Comparison of ENCODE assay signal across 8 cellular contexts in genomic region chr17:78341559-78342437, GRCh38. TPM values are rescaled to one million over a fixed set of nuclear protein-coding genes. Genes with fewer than 3 reads are reported as not detected.
DNase-seq lines count a peak whose midpoint lies in the region; ATAC-seq, FAIRE-seq and TF ChIP-seq lines count a peak whose summit lies in the region.

No MANE protein-coding gene starts in this region.

- H3K4me1 ChIP-seq in A549, result peaks cover 74% of the 10 kb centered on the region

- peak in 1 of 2 experiments; percentile 10; a peak in 1 of 5 replicates for TF ChIP-seq RAD21 in A549 (conservative IDR thresholded peaks at IDR 0.05 in 1 of 2, IDR thresholded peaks at IDR 0.05 in 1 of 2)

- DNase-seq in A549 (ENCODE audit: low read depth in 1 of 2, low spot score in 1 of 2) (peak; percentile 77 to 83), GM20000 (ENCODE audit: low spot score) (peak; percentile 72), activated B cell treated with CpG ODN at 0.5 μM for 24 hours (peak; percentile 48), fibroblast of the aortic adventitia (ENCODE audit: low read depth) (peak; percentile 81), myocyte (ENCODE audit: low read depth) (peak; percentile 88), NCI-H2107 (lab: John Stamatoyannopoulos, UW) (no peak), T-helper 2 cell (no peak)

- peak overlapping the region; percentile 70 for H3K27ac Mint-ChIP-seq in activated B cell treated with CpG ODN at 0.5 μM for 24 hours

- no peak for FAIRE-seq in A549 (lab: Jason Lieb, UNC)

- POLR2A ChIA-PET in A549 (lab: Yijun Ruan, JAX) (interaction anchor here (0.8 to 3.7 kb wide), 4 partner anchors 18 to 383 kb away, joined by 3 to 28 read pairs (median 4); partner anchors contain the start of genes SOCS3 and TNRC6C), activated B cell treated with CpG ODN at 0.5 μM for 24 hours (lab: Charles Lee) (interaction anchor here (0.5 to 2.1 kb wide), 10 partner anchors 10 to 286 kb away, joined by 3 to 10 read pairs (median 4); no protein-coding TSS in a partner anchor)

- intact Hi-C loops in activated B cell treated with CpG ODN at 0.5 μM for 24 hours (cut with micrococcal nuclease), result loop anchor here (5.0 kb wide), 2 partner anchors 54 to 209 kb away; partner anchors contain the start of gene TMC8

- CTCF ChIA-PET in A549 (lab: Yijun Ruan, JAX), result interaction anchor here (0.7 to 5.4 kb wide), 14 partner anchors 15 to 91 kb away, joined by 3 to 26 read pairs (median 5); no protein-coding TSS in a partner anchor
- CTCF ChIA-PET in activated B cell treated with CpG ODN at 0.5 μM for 24 hours (lab: Charles Lee), result interaction anchor here (1.2 to 5.5 kb wide), 2 partner anchors 19 to 80 kb away, joined by 4 to 29 read pairs; partner anchors contain the start of gene SOCS3

- no peak for TF ChIP-seq EP300 in A549 (IDR thresholded peaks at IDR 0.05)

- 5% methylated on average over 18 of the region's 95 CpGs for WGBS in A549 (ENCODE audit: missing lambda C conversion rate)

- H3K36me3 Mint-ChIP-seq in activated B cell treated with CpG ODN at 0.5 μM for 24 hours (ENCODE audit: low read depth), result no peaks in the 10 kb centered on the region

- no peak; the same call in 2 of the 3 replicates for TF ChIP-seq CTCF in A549 (IDR thresholded peaks at IDR 0.05)
- no peak for TF ChIP-seq CTCF in GM20000 (IDR thresholded peaks at IDR 0.05; ENCODE audit: extremely low read depth, missing control alignments)
- TF ChIP-seq CTCF in activated B cell treated with CpG ODN at 0.5 μM for 24 hours (IDR thresholded peaks at IDR 0.05), result no peak
- TF ChIP-seq CTCF in fibroblast of the aortic adventitia (IDR thresholded peaks at IDR 0.05; ENCODE audit: insufficient read depth, low read length), result no peak

- no peaks in the 10 kb centered on the region for H3K9me3 ChIP-seq in A549

- H3K4me2 ChIP-seq in A549, result peak overlapping the region; percentile 99

- peak overlapping the region; percentile 91 to 97 for H3K27ac ChIP-seq in A549

- H3K4me3 Mint-ChIP-seq in activated B cell treated with CpG ODN at 0.5 μM for 24 hours, result peak overlapping the region; percentile 79

- no peaks in the 10 kb centered on the region for H3K9me3 Mint-ChIP-seq in activated B cell treated with CpG ODN at 0.5 μM for 24 hours

- peak overlapping the region; percentile 53 for H3K4me3 ChIP-seq in A549
- peak overlapping the region; percentile 49 for H3K4me3 ChIP-seq in fibroblast of the aortic adventitia (ENCODE audit: low read depth, low read length)

- TF ChIP-seq POLR2A in A549 (IDR thresholded peaks at IDR 0.05; ENCODE audit: low read length), result peak; percentile 22; the same call in 1 of the 2 replicates

- no peaks in the 10 kb centered on the region for H3K27me3 Mint-ChIP-seq in activated B cell treated with CpG ODN at 0.5 μM for 24 hours

- peaks cover 85% of the 10 kb centered on the region for H3K4me1 Mint-ChIP-seq in activated B cell treated with CpG ODN at 0.5 μM for 24 hours

- peak; percentile 58 to 61 for ATAC-seq in A549
- no peak for ATAC-seq in activated B cell treated with CpG ODN at 0.5 μM for 24 hours (ENCODE audit: low read depth)
- no peak for ATAC-seq in GM21381 (IDR thresholded peaks at IDR 0.05; ENCODE audit: unreplicated experiment)

TF ChIP-seq in A549, 52 proteins besides CTCF, POLR2A, EP300 and RAD21 (continues in another document):
- no peak for TF ChIP-seq KDM5A (IDR thresholded peaks at IDR 0.05)
- no peak for TF ChIP-seq CEBPB (IDR thresholded peaks at IDR 0.05)
- TF ChIP-seq ZNF302 (CRISPR knock-in tag; IDR thresholded peaks at IDR 0.05), result no peak
- TF ChIP-seq E2F6 (IDR thresholded peaks at IDR 0.05; ENCODE audit: borderline replicate concordance, low read depth), result 0 out of 2 replicates have a peak, but pooled peaks have one; percentile 59
- TF ChIP-seq RCOR1 (IDR thresholded peaks at IDR 0.05; ENCODE audit: low read depth, low read length), result no peak
- TF ChIP-seq JUNB (IDR thresholded peaks at IDR 0.05), result no peak
- TF ChIP-seq RFX5 (IDR thresholded peaks at IDR 0.05), result no peak
- TF ChIP-seq HOXB5 (CRISPR knock-in tag; IDR thresholded peaks at IDR 0.05), result peak; percentile 52
- peak; percentile 56; the same call in 2 of the 3 replicates for TF ChIP-seq BCL3 (IDR thresholded peaks at IDR 0.05)
- TF ChIP-seq RARB (CRISPR knock-in tag; IDR thresholded peaks at IDR 0.05), result no peak
- peak; percentile 39; the same call in 1 of the 2 replicates for TF ChIP-seq RNF2 (IDR thresholded peaks at IDR 0.05; ENCODE audit: borderline replicate concordance, low read depth)
- no peak for TF ChIP-seq CBX2 (IDR thresholded peaks at IDR 0.05; ENCODE audit: borderline replicate concordance, low read depth)
- peak; percentile 36; the same call in 1 of the 2 replicates for TF ChIP-seq FOXS1 (CRISPR knock-in tag; IDR thresholded peaks at IDR 0.05)
- no peak for TF ChIP-seq HDAC2 (IDR thresholded peaks at IDR 0.05)
- TF ChIP-seq JUN (IDR thresholded peaks at IDR 0.05), result peak in 1 of 2 experiments; percentile 85; a peak in 3 of 5 replicates
- TF ChIP-seq USF2 (IDR thresholded peaks at IDR 0.05), result no peak
- TF ChIP-seq NFE2L2 (conservative IDR thresholded peaks at IDR 0.05; ENCODE audit: low read length), result no peak
- no peak for TF ChIP-seq FOSB (CRISPR knock-in tag; IDR thresholded peaks at IDR 0.05)
- peak; percentile 12; the same call in 1 of the 2 replicates for TF ChIP-seq ATOH8 (CRISPR knock-in tag; IDR thresholded peaks at IDR 0.05; ENCODE audit: low read depth)
- no peak for TF ChIP-seq KDM1A (IDR thresholded peaks at IDR 0.05; ENCODE audit: low read depth)
- no peak for TF ChIP-seq NR3C1 (IDR thresholded peaks at IDR 0.05)

RNA-seq across cellular contexts. Expression of gene SOCS3, which starts 18.1 kb away (rescaled TPM):
- polyA plus RNA-seq in A549 (2011; rRNA removed) (13.3 and 14.7 TPM in 2 replicates), A549 (2017; fragmentation: RNase III; extraction: RNeasy Plus Mini Kit Qiagen cat#74134 plus additional on column Dnase treatment) (10.9 to 13.5 TPM (median 11.5 TPM) in 3 replicates)
- 16.7 and 27.8 TPM in 2 replicates for polyA plus RNA-seq in A549 (2012; cell fraction: cytosol; rRNA removed)
- polyA plus RNA-seq in A549 (2012; cell fraction: nucleus; rRNA removed), result 32.8 and 41.8 TPM in 2 replicates
- polyA minus RNA-seq in A549 (2011; rRNA and poly(A)+ RNA removed), result 19.8 and 19.9 TPM in 2 replicates
- total RNA-seq in activated B cell treated with CpG ODN at 0.5 μM for 24 hours (79.9 and 80.9 TPM in 2 replicates), fibroblast of the aortic adventitia (ENCODE audit: low replicate concordance) (26.0 and 50.6 TPM in 2 replicates), myocyte (36.0 and 38.3 TPM in 2 replicates)
- polyA plus RNA-seq in myocyte (2012), result 10.1 TPM

RNA-seq across cellular contexts. Expression of gene PGS1, which starts 36.7 kb away (rescaled TPM):
- 29.5 and 29.6 TPM in 2 replicates for polyA plus RNA-seq in A549 (2011; rRNA removed)
- 41.5 and 50.7 TPM in 2 replicates for polyA plus RNA-seq in A549 (2012; cell fraction: cytosol; rRNA removed)
- 111 and 113 TPM in 2 replicates for polyA plus RNA-seq in A549 (2012; cell fraction: nucleus; rRNA removed)
- polyA plus RNA-seq in A549 (2017; fragmentation: RNase III; extraction: RNeasy Plus Mini Kit Qiagen cat#74134 plus additional on column Dnase treatment), result 23.4 to 27.0 TPM (median 23.7 TPM) in 3 replicates
- 40.0 and 45.8 TPM in 2 replicates for polyA minus RNA-seq in A549 (2011; rRNA and poly(A)+ RNA removed)
- 55.2 and 76.1 TPM in 2 replicates for total RNA-seq in activated B cell treated with CpG ODN at 0.5 μM for 24 hours
- total RNA-seq in fibroblast of the aortic adventitia (ENCODE audit: low replicate concordance), result 13.9 and 40.2 TPM in 2 replicates
- total RNA-seq in myocyte, result 37.9 and 53.2 TPM in 2 replicates
- polyA plus RNA-seq in myocyte (2012), result 32.8 TPM

Comparison
In these comparisons a context has a peak if more than half of its experiments do, and no peak if none do; other contexts are left out.
1. ATAC-seq: peak in A549 (2 of 2); none in activated B cell treated with CpG ODN at 0.5 μM for 24 hours (single experiment) and GM21381 (single experiment).
2. DNase-seq: peak in A549 (2 of 2), GM20000 (single experiment), activated B cell treated with CpG ODN at 0.5 μM for 24 hours (single experiment), fibroblast of the aortic adventitia (single experiment) and myocyte (single experiment); none in NCI-H2107 (single experiment) and T-helper 2 cell (0 of 5).